In genomic region chr3:158571969-158572765, GRCh38 we compare ENCODE assay signal across 2 cellular contexts.
TF ChIP-seq lines count a peak whose summit lies in the region.

No MANE protein-coding gene starts in this region.

TF ChIP-seq in GM23338, 12 proteins besides CTCF, POLR2A, EP300 and RAD21 (continued from another document):
- TF ChIP-seq ETS1 (IDR thresholded peaks at IDR 0.05) (no peak), ZNF331 (CRISPR knock-in tag; IDR thresholded peaks at IDR 0.05; ENCODE audit: low read depth) (no peak), NANOG (IDR thresholded peaks at IDR 0.05; ENCODE audit: borderline replicate concordance) (no peak), ZNF462 (CRISPR knock-in tag; IDR thresholded peaks at IDR 0.05) (no peak)

TF ChIP-seq in K562, 482 proteins besides CTCF, POLR2A, EP300 and RAD21 (continued from another document):
- no peak for TF ChIP-seq CLOCK (CRISPR knock-in tag; IDR thresholded peaks at IDR 0.05; ENCODE audit: borderline replicate concordance)
- TF ChIP-seq USF1 (CRISPR knock-in tag; IDR thresholded peaks at IDR 0.05), result no peak
- no peak for TF ChIP-seq PYGO2 (tag; IDR thresholded peaks at IDR 0.05)
- TF ChIP-seq ARID3B (CRISPR knock-in tag; IDR thresholded peaks at IDR 0.05; ENCODE audit: borderline replicate concordance), result no peak
- peak; percentile 25 for TF ChIP-seq EGR1 (conservative IDR thresholded peaks at IDR 0.05)
- TF ChIP-seq ZNF263 (CRISPR knock-in tag; IDR thresholded peaks at IDR 0.05; ENCODE audit: borderline replicate concordance), result 0 out of 2 replicates have a peak, but pooled peaks have one; percentile 6
- TF ChIP-seq MGA (IDR thresholded peaks at IDR 0.05), result peak; percentile 53; the same call in 1 of the 2 replicates
- peak; percentile 5 to 78 for TF ChIP-seq E2F6 (IDR thresholded peaks at IDR 0.05; ENCODE audit: borderline replicate concordance in 1 of 2, extremely low read depth in 1 of 2, insufficient read depth in 1 of 2, insufficient read length in 1 of 2, low read depth in 1 of 2, low read length in 1 of 2, poor library complexity in 1 of 2, severe bottlenecking in 1 of 2)
TF ChIP-seq in K562: peak in this region for 6.
